ENCODE assay signal across 11 cellular contexts in the genomic region with DNA sequence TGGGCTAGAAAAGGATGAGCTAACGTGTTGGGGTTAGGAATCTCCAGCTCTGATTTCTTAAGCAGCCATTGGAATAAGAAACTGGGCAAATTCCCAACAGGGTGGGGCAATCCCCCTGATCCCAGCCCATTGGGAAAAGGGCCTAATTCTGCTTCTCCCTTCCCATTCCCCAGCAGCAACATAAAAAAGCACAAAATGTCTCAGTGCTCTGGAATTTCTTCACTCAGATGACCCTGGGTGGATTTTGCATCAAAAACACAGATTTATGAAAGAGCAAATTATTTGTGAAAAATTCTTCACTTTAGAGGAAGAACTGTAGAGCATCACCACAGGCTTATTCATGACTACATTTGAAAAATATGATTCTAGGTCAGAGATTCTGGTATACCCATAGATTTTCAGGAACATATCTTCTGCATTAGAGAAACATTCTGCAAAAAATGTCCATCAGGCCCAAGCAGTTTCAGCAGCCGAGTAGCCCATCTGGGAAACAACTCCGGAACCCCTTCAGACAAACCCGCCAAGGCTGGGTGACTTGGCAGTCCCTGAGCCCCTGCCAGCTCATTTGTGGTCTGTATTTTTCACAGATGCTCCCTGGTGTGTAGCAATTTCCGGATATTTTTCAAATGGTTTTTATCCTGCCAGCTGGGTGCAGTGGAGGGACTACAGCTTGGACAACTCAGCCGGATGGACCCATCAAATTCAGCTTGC.
DNase-seq lines count a peak whose midpoint lies in the region; ATAC-seq and TF ChIP-seq lines count a peak whose summit lies in the region.
"Had no signal": no experiment of that assay in that cellular context is flagged by ENCODE, and none has a peak within 500 bp of the region (broad histone marks: within the 10 kb centered on the region; RNA-seq: fewer than 3 reads in every experiment).

No MANE protein-coding gene starts in this region.

- peak; percentile 75 for DNase-seq in G401 (ENCODE audit: low spot score)
- peak; percentile 98 for DNase-seq in RPMI7951 (ENCODE audit: low read depth)
- peak; percentile 24 to 53 for DNase-seq in gastrocnemius medialis
- no peak for DNase-seq in T-helper 1 cell
- DNase-seq in SHP77 (lab: John Stamatoyannopoulos, UW) = no peak

- H3K36me3 ChIP-seq in gastroesophageal sphincter (no peaks in the 10 kb centered on the region), gastrocnemius medialis (no peaks in the 10 kb centered on the region)
- H3K36me3 ChIP-seq: thoracic aorta had no signal

- H3K4me3 ChIP-seq in gastroesophageal sphincter (no peak overlapping the region), gastrocnemius medialis (no peak overlapping the region)
- H3K4me3 ChIP-seq: thoracic aorta had no signal

- ATAC-seq in gastroesophageal sphincter (peak; percentile 93), gastrocnemius medialis (peak; percentile 70 to 81), HG03097 (IDR thresholded peaks at IDR 0.05; ENCODE audit: low FRiP score, unreplicated experiment) (no peak), GM19328 (IDR thresholded peaks at IDR 0.05; ENCODE audit: unreplicated experiment) (no peak)
- ATAC-seq: activated T-helper 17 cell treated with anti-CD3 and anti-CD28 coated beads, Interleukin-2, amount 50 U/mL, for 72 hours; esophagus mucosa had no signal

- H3K4me1 ChIP-seq in gastroesophageal sphincter (peaks cover 0 to 11% (median 0%) of the 10 kb centered on the region in 3 donors), gastrocnemius medialis (no peaks in the 10 kb centered on the region)

- TF ChIP-seq POLR2A in gastroesophageal sphincter (IDR thresholded peaks at IDR 0.05) (no peak), gastrocnemius medialis (IDR thresholded peaks at IDR 0.05) (no peak)

- in situ Hi-C loops in G401 (cut with HindIII; ENCODE audit: low sequenced_read_pairs) (no loop called here), gastrocnemius medialis (cut with MboI; ENCODE audit: low sequenced_read_pairs in 4 of 4) (loop anchor here in 1 of 4 donors (10.0 kb wide), 1 partner anchor 139 kb away; no protein-coding TSS in a partner anchor)

- no peaks in the 10 kb centered on the region for H3K9me3 ChIP-seq in gastroesophageal sphincter
- no peaks in the 10 kb centered on the region for H3K9me3 ChIP-seq in gastrocnemius medialis
- H3K9me3 ChIP-seq: thoracic aorta had no signal

- H3K27ac ChIP-seq in gastroesophageal sphincter (peak overlapping the region in 3 of 4 donors; percentile 55 to 65 (median 58)), gastrocnemius medialis (peak overlapping the region; percentile 21 to 63 (median 54))

- H3K27me3 ChIP-seq in gastroesophageal sphincter (no peaks in the 10 kb centered on the region), gastrocnemius medialis (no peaks in the 10 kb centered on the region)

- no peak for TF ChIP-seq CTCF in gastroesophageal sphincter (IDR thresholded peaks at IDR 0.05)
- TF ChIP-seq CTCF in gastrocnemius medialis (IDR thresholded peaks at IDR 0.05 in 4 of 5, conservative IDR thresholded peaks at IDR 0.05 in 1 of 5) = no peak

- intact Hi-C loops in gastrocnemius medialis (cut with DNase I; ENCODE audit: low total_unique reads) = no loop called here

- TF ChIP-seq EP300 in gastroesophageal sphincter (IDR thresholded peaks at IDR 0.05) = no peak

- 72% methylated on average over 5 of the region's 6 CpGs for WGBS in gastroesophageal sphincter (ENCODE audit: low coverage in 1 of 2), 2 donors

Comparison
In these comparisons a context has a peak if more than half of its experiments do, and no peak if none do; other contexts are left out.
1. DNase-seq: peak in G401 (single experiment), RPMI7951 (single experiment) and gastrocnemius medialis (2 of 2); none in T-helper 1 cell (0 of 5) and SHP77 (0 of 2).
2. ATAC-seq: peak in gastroesophageal sphincter (single experiment) and gastrocnemius medialis (2 of 2); none in HG03097 (single experiment) and GM19328 (single experiment).